15 cellular contexts compared by ENCODE assay signal in genomic region chr16:1766231-1766630, GRCh38. TPM values are rescaled to one million over a fixed set of nuclear protein-coding genes. Genes with fewer than 3 reads are reported as not detected.
A peak's percentile ranks its signal among the peaks of the same experiment; 100 is the strongest.
DNase-seq lines count a peak whose midpoint lies in the region; FAIRE-seq and TF ChIP-seq lines count a peak whose summit lies in the region.
"Had no signal": no experiment of that assay in that cellular context is flagged by ENCODE, and none has a peak within 500 bp of the region (broad histone marks: within the 10 kb centered on the region; RNA-seq: fewer than 3 reads in every experiment).

No MANE protein-coding gene starts in this region.

- no peak for FAIRE-seq in frontal cortex (lab: Jason Lieb, UNC)
- FAIRE-seq: GM18507, H54, HTR-8/SVneo had no signal

- H3K4me1 ChIP-seq in mammary epithelial cell (ENCODE audit: insufficient read depth, low read length), result peaks cover 8% of the 10 kb centered on the region
- H3K4me1 ChIP-seq in breast epithelium, result peaks cover 4 to 8% of the 10 kb centered on the region in 2 donors

- peak overlapping the region; percentile 56 for H3K4me3 Mint-ChIP-seq in endothelial cell (ENCODE audit: unreplicated experiment)
- H3K4me3 Mint-ChIP-seq: CD4-positive, CD25-positive, alpha-beta regulatory T cell had no signal

- H3K27ac Mint-ChIP-seq in endothelial cell (ENCODE audit: unreplicated experiment), result no peak overlapping the region
- H3K27ac Mint-ChIP-seq: CD4-positive, CD25-positive, alpha-beta regulatory T cell had no signal

- H3K27me3 Mint-ChIP-seq in endothelial cell (ENCODE audit: unreplicated experiment), result peaks cover 15% of the 10 kb centered on the region
- H3K27me3 Mint-ChIP-seq: CD4-positive, CD25-positive, alpha-beta regulatory T cell had no signal

- TF ChIP-seq CTCF in mammary epithelial cell (conservative IDR thresholded peaks at IDR 0.05 in 1 of 2, IDR thresholded peaks at IDR 0.05 in 1 of 2; ENCODE audit: extremely low read depth in 1 of 2, insufficient read depth in 1 of 2, low read depth in 1 of 2, low read length in 2 of 2) (no peak), breast epithelium (IDR thresholded peaks at IDR 0.05) (no peak), endothelial cell (IDR thresholded peaks at IDR 0.05; ENCODE audit: unreplicated experiment) (no peak)

- H3K4me3 ChIP-seq in mammary epithelial cell (replicated peaks in 1 of 3; ENCODE audit: insufficient read depth in 1 of 3, low read depth in 2 of 3, low read length in 3 of 3), result no peak overlapping the region
- H3K4me3 ChIP-seq in breast epithelium, result no peak overlapping the region
- H3K4me3 ChIP-seq: BLaER1 treated with 17β-estradiol and CSF1 and Interleukin-3, amounts not matched to agents 10 nM and 100 nM; GM23248 had no signal

- WGBS in mammary epithelial cell (ENCODE audit: low coverage, missing lambda C conversion rate), result 60% methylated on average over 2 of the region's 19 CpGs

- no peaks in the 10 kb centered on the region for H3K27me3 ChIP-seq in mammary epithelial cell (ENCODE audit: insufficient read depth, low read length)
- no peaks in the 10 kb centered on the region for H3K27me3 ChIP-seq in breast epithelium

- no peak overlapping the region for H3K9ac ChIP-seq in mammary epithelial cell (ENCODE audit: insufficient read depth, low read length)
- H3K9ac ChIP-seq: BLaER1 treated with 17β-estradiol and CSF1 and Interleukin-3, amounts not matched to agents 10 nM and 100 nM; GM23248 had no signal

- dilution Hi-C loops in mammary epithelial cell (cut with HindIII; ENCODE audit: low sequenced_read_pairs), result no loop called here

- H3K9me3 ChIP-seq in mammary epithelial cell (replicated peaks; ENCODE audit: insufficient read depth, low read length) (no peaks in the 10 kb centered on the region), breast epithelium (no peaks in the 10 kb centered on the region)
- H3K9me3 ChIP-seq: BLaER1 treated with 17β-estradiol and CSF1 and Interleukin-3, amounts not matched to agents 10 nM and 100 nM had no signal

- H3K4me2 ChIP-seq in mammary epithelial cell (ENCODE audit: insufficient read depth, low read depth, low read length), result no peak overlapping the region
- H3K4me2 ChIP-seq: BLaER1 treated with 17β-estradiol and CSF1 and Interleukin-3, amounts not matched to agents 10 nM and 100 nM had no signal

- no peaks in the 10 kb centered on the region for H3K9me3 Mint-ChIP-seq in endothelial cell (ENCODE audit: unreplicated experiment)
- H3K9me3 Mint-ChIP-seq: CD4-positive, CD25-positive, alpha-beta regulatory T cell had no signal

- no peaks in the 10 kb centered on the region for H3K4me1 Mint-ChIP-seq in endothelial cell (ENCODE audit: unreplicated experiment)

- no peak for DNase-seq in mammary epithelial cell
- no peak for DNase-seq in breast epithelium (ENCODE audit: low spot score in 2 of 2)
- no peak for DNase-seq in endothelial cell (ENCODE audit: low spot score)
- DNase-seq in NCI-H510A (lab: John Stamatoyannopoulos, UW), result no peak
- no peak for DNase-seq in frontal cortex (ENCODE audit: low spot score in 2 of 2)
- DNase-seq: 8988T; AML-193; Calu3; CD4-positive, CD25-positive, alpha-beta regulatory T cell; DMS 273 treated with DMSO at 0.1 percent for 48 hours; GM23248 had no signal

- no peak overlapping the region for H3K27ac ChIP-seq in mammary epithelial cell (ENCODE audit: insufficient read depth, low read depth, low read length)
- no peak overlapping the region for H3K27ac ChIP-seq in breast epithelium
- H3K27ac ChIP-seq: BLaER1 treated with 17β-estradiol and CSF1 and Interleukin-3, amounts not matched to agents 10 nM and 100 nM; GM23248 had no signal

- no peaks in the 10 kb centered on the region for H4K20me1 ChIP-seq in mammary epithelial cell (ENCODE audit: insufficient read depth, low read length)

- TSS peak; percentile 15 for BruUV-seq in mammary epithelial cell (replicated peaks; lab: Mats Ljungman, UMichigan)

- H3K36me3 Mint-ChIP-seq in endothelial cell (ENCODE audit: low read depth, unreplicated experiment), result peaks cover 16% of the 10 kb centered on the region

- H3K79me2 ChIP-seq in mammary epithelial cell (ENCODE audit: insufficient read depth, low read length), result peaks cover 2% of the 10 kb centered on the region

- CTCF ChIA-PET in mammary epithelial cell (lab: Charles Lee; ENCODE audit: low non-redundant PET), result no interaction called here

- in situ Hi-C loops in mammary epithelial cell (cut with MboI; ENCODE audit: low sequenced_read_pairs in 2 of 2), result no loop called here

- TF ChIP-seq POLR2A in breast epithelium (IDR thresholded peaks at IDR 0.05), result no peak

- H3K36me3 ChIP-seq in mammary epithelial cell (ENCODE audit: insufficient read depth, low read length) (peaks cover 2% of the 10 kb centered on the region), breast epithelium (peaks cover 5% of the 10 kb centered on the region)

- H2AFZ ChIP-seq in mammary epithelial cell (ENCODE audit: low read depth, low read length), result no peak overlapping the region
- H2AFZ ChIP-seq: GM23248 had no signal

- intact Hi-C loops in mammary epithelial cell (cut with micrococcal nuclease), result no loop called here
- intact Hi-C loops in breast epithelium (cut with DNase I; ENCODE audit: low total_unique reads), result no loop called here

RNA-seq across cellular contexts. Expression of gene NME3, which starts 5.1 kb away (rescaled TPM):
- total RNA-seq in mammary epithelial cell (10 to 100 TPM; 23.4 to 26.2 TPM), breast epithelium (100 to 1,000 TPM in 2 of 3 donors, 10 to 100 TPM in 1; 86.6 to 119 (median 115) TPM), endothelial cell (ENCODE audit: unreplicated experiment) (33.3 TPM), frontal cortex (35.1 TPM)
- 18.8 TPM for polyA plus RNA-seq in mammary epithelial cell
- 1.4 TPM for polyA minus RNA-seq in mammary epithelial cell

RNA-seq across cellular contexts. Expression of gene EME2, which starts 6.4 kb away (rescaled TPM):
- 10 to 100 TPM; 17.2 to 29.0 TPM for total RNA-seq in mammary epithelial cell
- polyA plus RNA-seq in mammary epithelial cell, result 7.0 TPM
- 2.3 TPM for polyA minus RNA-seq in mammary epithelial cell
- total RNA-seq in breast epithelium, result 10 to 100 TPM in 2 of 3 donors, 1 to 10 TPM in 1; 4.6 to 17.4 (median 14.0) TPM
- 25.4 TPM for total RNA-seq in endothelial cell (ENCODE audit: unreplicated experiment)
- 7.7 TPM for total RNA-seq in frontal cortex

RNA-seq across cellular contexts. Expression of gene MRPS34, which starts 6.7 kb away (rescaled TPM):
- total RNA-seq in mammary epithelial cell (10 to 100 TPM; 34.7 to 99.4 TPM), breast epithelium (10 to 100 TPM; 85.9 to 95.4 (median 87.8) TPM), endothelial cell (ENCODE audit: unreplicated experiment) (62.7 TPM), frontal cortex (31.4 TPM)
- 90.3 TPM for polyA plus RNA-seq in mammary epithelial cell
- polyA minus RNA-seq in mammary epithelial cell, result 59.3 TPM

RNA-seq across cellular contexts. Expression of gene SPSB3, which starts 16.1 kb away (rescaled TPM):
- 10 to 100 TPM; 20.9 to 43.0 TPM for total RNA-seq in mammary epithelial cell
- 23.2 TPM for polyA plus RNA-seq in mammary epithelial cell
- 2.4 TPM for polyA minus RNA-seq in mammary epithelial cell
- total RNA-seq in breast epithelium, result 100 to 1,000 TPM in 1 of 3 donors, 10 to 100 TPM in 2; 84.9 to 107 (median 88.5) TPM
- 52.9 TPM for total RNA-seq in endothelial cell (ENCODE audit: unreplicated experiment)
- 57.9 TPM for total RNA-seq in frontal cortex

RNA-seq across cellular contexts. Expression of gene NUBP2, which starts 16.5 kb away (rescaled TPM):
- total RNA-seq in mammary epithelial cell, result 10 to 100 TPM; 64.3 to 67.0 TPM
- 56.6 TPM for polyA plus RNA-seq in mammary epithelial cell
- 5.5 TPM for polyA minus RNA-seq in mammary epithelial cell
- total RNA-seq in breast epithelium, result 10 to 100 TPM; 61.6 to 82.6 (median 80.3) TPM
- total RNA-seq in endothelial cell (ENCODE audit: unreplicated experiment), result 49.8 TPM
- total RNA-seq in frontal cortex, result 37.9 TPM
